In the genomic region with DNA sequence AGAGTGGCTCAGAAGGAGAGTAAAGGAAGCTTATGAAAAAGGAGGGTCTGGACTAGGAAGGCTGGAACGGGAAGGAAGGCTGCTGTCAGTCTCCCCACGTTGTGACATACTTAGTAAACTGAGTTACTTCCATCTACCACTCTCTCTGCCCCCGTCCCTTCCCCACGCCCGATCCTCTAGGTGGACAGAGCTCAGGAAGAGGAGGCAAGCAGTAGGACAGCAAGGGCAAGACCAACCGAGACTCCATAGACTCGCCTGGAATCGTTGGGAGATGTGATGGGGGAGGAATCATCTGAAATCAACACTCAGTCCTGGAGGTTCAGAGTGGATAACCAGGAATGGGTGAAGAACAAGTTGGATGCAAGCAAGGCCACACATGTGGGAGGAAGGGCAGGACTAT, we compare ENCODE assay signal across 27 cellular contexts.
DNase-seq lines count a peak whose midpoint lies in the region; FAIRE-seq and TF ChIP-seq lines count a peak whose summit lies in the region.
"Had no signal": no experiment of that assay in that cellular context is flagged by ENCODE, and none has a peak within 500 bp of the region (broad histone marks: within the 10 kb centered on the region; RNA-seq: fewer than 3 reads in every experiment).

No MANE protein-coding gene starts in this region.

- no peaks in the 10 kb centered on the region for H3K79me2 ChIP-seq in H1 (ENCODE audit: control insufficient read depth in 1 of 2, insufficient read depth in 2 of 2, low read length in 2 of 2)

- TF ChIP-seq POLR2A in H1 (IDR thresholded peaks at IDR 0.05; ENCODE audit: control extremely low read depth in 1 of 2, low read depth in 2 of 2, low read length in 2 of 2) (no peak), sigmoid colon (IDR thresholded peaks at IDR 0.05) (no peak)

- no peak for DNase-seq in H1 (ENCODE audit: low read depth in 1 of 2, low spot score in 2 of 2)
- peak; percentile 67 for DNase-seq in mesenteric fat pad (ENCODE audit: low spot score)
- peak; percentile 30 for DNase-seq in sigmoid colon
- no peak for DNase-seq in NCI-H446 treated with DMSO at 0.1 percent for 48 hours (lab: John Stamatoyannopoulos, UW)
- DNase-seq in NCI-H2171 (lab: John Stamatoyannopoulos, UW): no peak
- no peak for DNase-seq in NCI-H82 (lab: John Stamatoyannopoulos, UW)
- no peak for DNase-seq in GM10248 (ENCODE audit: extremely low spot score)
- DNase-seq: 8988T; ACHN; AML-193; BE2C; CD4-positive, alpha-beta T cell; CD8-positive, alpha-beta memory T cell; DMS 273 treated with DMSO at 0.1 percent for 48 hours; DMS79; EL; GDM1; GOT3; H7; HCEC 1CT had no signal

- H3K4me2 ChIP-seq in H1 (ENCODE audit: insufficient read depth in 1 of 2, low read depth in 2 of 2, low read length in 2 of 2): no peak overlapping the region
- H3K4me2 ChIP-seq: A549; BLaER1 treated with 17β-estradiol and CSF1 and Interleukin-3, amounts not matched to agents 10 nM and 100 nM had no signal

- WGBS in H1 (ENCODE audit: extremely low coverage in 1 of 2, insufficient coverage in 1 of 2, insufficient read length in 1 of 2, insufficient replicate concordance in 2 of 2, low coverage in 1 of 2, low lambda C conversion rate in 2 of 2, missing lambda C conversion rate in 1 of 2), 2 experiments: 94% methylated on average over 8 of the region's 8 CpGs; no CpG with 5 or more reads in 1 of the 2 experiments
- WGBS in sigmoid colon, 2 donors: 80 to 83% methylated on average over 8 of the region's 8 CpGs

- intact Hi-C loops in sigmoid colon (cut with DNase I): no loop called here

- H3K9ac ChIP-seq in H1 (replicated peaks in 1 of 4; ENCODE audit: extremely low read depth in 1 of 4, low read depth in 3 of 4, low read length in 3 of 4): no peak overlapping the region
- H3K9ac ChIP-seq: BLaER1 treated with 17β-estradiol and CSF1 and Interleukin-3, amounts not matched to agents 10 nM and 100 nM had no signal

- H3K23me2 ChIP-seq in H1 (ENCODE audit: low read depth, low read length): no peaks in the 10 kb centered on the region; the same call in 1 of the 2 replicates

- no peak overlapping the region for H4K91ac ChIP-seq in H1 (replicated peaks; ENCODE audit: insufficient read length, low read length)

- no peak overlapping the region for H3K14ac ChIP-seq in H1 (ENCODE audit: insufficient read length)

- no peak overlapping the region for H2BK5ac ChIP-seq in H1 (ENCODE audit: low read depth, low read length)

- TF ChIP-seq EP300 in H1 (IDR thresholded peaks at IDR 0.05; ENCODE audit: borderline replicate concordance in 1 of 2, low read depth in 2 of 2, low read length in 2 of 2) (no peak), sigmoid colon (IDR thresholded peaks at IDR 0.05) (no peak)

- H3K4me3 ChIP-seq in H1 (ENCODE audit: extremely low read depth in 1 of 4, insufficient read depth in 2 of 4, low read depth in 3 of 4, low read length in 4 of 4) (no peak overlapping the region), sigmoid colon (no peak overlapping the region)
- H3K4me3 ChIP-seq: A549; BLaER1 treated with 17β-estradiol and CSF1 and Interleukin-3, amounts not matched to agents 10 nM and 100 nM had no signal

- H3K27me3 ChIP-seq in H1 (replicated peaks in 1 of 4; ENCODE audit: control insufficient read depth in 3 of 4, extremely low read depth in 1 of 4, insufficient read depth in 3 of 4, low read length in 3 of 4) (peaks cover 0 to 3% (median 0%) of the 10 kb centered on the region in 4 experiments; a peak in 1 of 7 replicates), sigmoid colon (peaks cover 0 to 17% (median 0%) of the 10 kb centered on the region in 3 donors)
- H3K27me3 ChIP-seq: BE2C; BLaER1 treated with 17β-estradiol and CSF1 and Interleukin-3, amounts not matched to agents 10 nM and 100 nM had no signal

- no peak overlapping the region for H3K56ac ChIP-seq in H1 (replicated peaks; ENCODE audit: insufficient read length, low read depth, low read length)

- peaks cover 73% of the 10 kb centered on the region for H3K4me1 Mint-ChIP-seq in brain
- H3K4me1 Mint-ChIP-seq: CD14-positive monocyte; CD8-positive, alpha-beta memory T cell had no signal

- H3K4ac ChIP-seq in H1 (replicated peaks; ENCODE audit: insufficient read length, low read depth, low read length): no peak overlapping the region

- TF ChIP-seq CTCF in brain (conservative IDR thresholded peaks at IDR 0.05) (no peak), H1 (IDR thresholded peaks at IDR 0.05; ENCODE audit: control extremely low read depth in 1 of 3, insufficient read depth in 1 of 3, low read depth in 1 of 3, low read length in 3 of 3) (no peak), sigmoid colon (IDR thresholded peaks at IDR 0.05) (no peak), GM10248 (IDR thresholded peaks at IDR 0.05; ENCODE audit: control extremely low read depth, extremely low read depth, low read depth, missing control alignments) (no peak)

- H3K27me3 Mint-ChIP-seq in brain: peaks cover 9% of the 10 kb centered on the region

- no peaks in the 10 kb centered on the region for H4K20me1 ChIP-seq in H1 (replicated peaks in 1 of 2; ENCODE audit: control insufficient read depth in 1 of 2, insufficient read depth in 2 of 2, low read length in 2 of 2)
- H4K20me1 ChIP-seq: BLaER1 treated with 17β-estradiol and CSF1 and Interleukin-3, amounts not matched to agents 10 nM and 100 nM had no signal

- H3K36me3 Mint-ChIP-seq in brain: peaks cover 8% of the 10 kb centered on the region
- H3K36me3 Mint-ChIP-seq: CD14-positive monocyte; CD8-positive, alpha-beta memory T cell had no signal

- no peak for FAIRE-seq in H1 (lab: Jason Lieb, UNC)
- FAIRE-seq: A549, D721Med, GM12891, GM18507 had no signal

- H3K27ac ChIP-seq in H1 (ENCODE audit: low read depth, low read length) (no peak overlapping the region), sigmoid colon (no peak overlapping the region)
- H3K27ac ChIP-seq: A549; BLaER1 treated with 17β-estradiol and CSF1 and Interleukin-3, amounts not matched to agents 10 nM and 100 nM had no signal

- H3K9me3 Mint-ChIP-seq in brain: peaks cover 6 to 20% (median 12%) of the 10 kb centered on the region in 5 experiments

- 0 out of 2 replicates have a peak overlapping the region, but pooled peaks have one; percentile 36 for H2BK20ac ChIP-seq in H1 (ENCODE audit: low read length)

- H2AFZ ChIP-seq in H1 (ENCODE audit: low read length): no peak overlapping the region

- CTCF ChIA-PET in H1 (lab: Charles Lee; ENCODE audit: partially characterized antibody) (interaction anchor here (0.7 to 11.6 kb wide), 9 partner anchors 10 to 316 kb away, joined by 3 to 96 read pairs (median 5); no protein-coding TSS in a partner anchor), GM10248 (lab: Yijun Ruan, JAX) (interaction anchor here (1.0 kb wide), 1 partner anchor 9 kb away, joined by 4 read pairs; no protein-coding TSS in a partner anchor)

- POLR2A ChIA-PET in H1 (lab: Charles Lee; ENCODE audit: partially characterized antibody) (no interaction called here), GM10248 (lab: Yijun Ruan, JAX) (no interaction called here)

- peak overlapping the region; percentile 73 for H2BK15ac ChIP-seq in H1 (ENCODE audit: low read length)

- no peak overlapping the region for H3K18ac ChIP-seq in H1 (ENCODE audit: extremely low read depth, low read length)

- H3K27ac Mint-ChIP-seq in brain: peak overlapping the region in 4 of 5 experiments; percentile 0 to 85 (median 36)
- H3K27ac Mint-ChIP-seq: CD4-positive, alpha-beta T cell; CD8-positive, alpha-beta memory T cell had no signal

- H2BK12ac ChIP-seq in H1 (ENCODE audit: low read depth, low read length): 0 out of 2 replicates have a peak overlapping the region, but pooled peaks have one; percentile 2

- H3K36me3 ChIP-seq in H1 (ENCODE audit: control insufficient read depth in 2 of 4, insufficient read depth in 4 of 4, low read length in 3 of 4): no peaks in the 10 kb centered on the region
- H3K36me3 ChIP-seq in sigmoid colon: no peaks in the 10 kb centered on the region
- H3K36me3 ChIP-seq: BE2C; BLaER1 treated with 17β-estradiol and CSF1 and Interleukin-3, amounts not matched to agents 10 nM and 100 nM had no signal

- no peak for TF ChIP-seq RAD21 in H1 (IDR thresholded peaks at IDR 0.05 in 1 of 2, conservative IDR thresholded peaks at IDR 0.05 in 1 of 2; ENCODE audit: low read depth in 2 of 2, low read length in 2 of 2)

- no peak overlapping the region for H4K8ac ChIP-seq in H1 (ENCODE audit: extremely low read depth, insufficient read depth, low read length)

- H3K9me3 ChIP-seq in H1 (ENCODE audit: insufficient read depth in 2 of 2, low read depth in 1 of 2, low read length in 1 of 2) (no peaks in the 10 kb centered on the region), sigmoid colon (peaks cover 0 to 6% (median 0%) of the 10 kb centered on the region in 4 donors)
- H3K9me3 ChIP-seq: A549, BE2C had no signal

- no peak overlapping the region for H2BK120ac ChIP-seq in H1 (replicated peaks; ENCODE audit: low read depth, low read length)

- H3K4me1 ChIP-seq in H1 (replicated peaks in 1 of 4; ENCODE audit: control insufficient read depth in 3 of 4, insufficient read depth in 4 of 4, low read length in 3 of 4) (peaks cover 0 to 4% (median 1%) of the 10 kb centered on the region in 4 experiments; a peak in 2 of 7 replicates), sigmoid colon (no peaks in the 10 kb centered on the region)
- H3K4me1 ChIP-seq: A549; BE2C; BLaER1 treated with 17β-estradiol and CSF1 and Interleukin-3, amounts not matched to agents 10 nM and 100 nM had no signal

- no peaks in the 10 kb centered on the region for H3K79me1 ChIP-seq in H1 (ENCODE audit: low read depth, low read length)

- H3K23ac ChIP-seq in H1 (ENCODE audit: insufficient read length): no peak overlapping the region

- H4K5ac ChIP-seq in H1 (ENCODE audit: insufficient read length, low read depth, low read length): no peak overlapping the region

- no peak overlapping the region for H3K4me3 Mint-ChIP-seq in brain
- H3K4me3 Mint-ChIP-seq: CD4-positive, alpha-beta T cell; CD8-positive, alpha-beta memory T cell had no signal

- no peak overlapping the region; the same call in 1 of the 2 replicates for H2AK5ac ChIP-seq in H1 (ENCODE audit: low read depth, low read length)

TF ChIP-seq in H1, 55 proteins besides CTCF, POLR2A, EP300 and RAD21 (continues in another document):
- TF ChIP-seq CHD1 (IDR thresholded peaks at IDR 0.05; ENCODE audit: low read depth, low read length): no peak
- no peak for TF ChIP-seq SP4 (IDR thresholded peaks at IDR 0.05; ENCODE audit: low read length)
- no peak for TF ChIP-seq HDAC6 (IDR thresholded peaks at IDR 0.05; ENCODE audit: low read depth, low read length)
- TF ChIP-seq CHD2 (IDR thresholded peaks at IDR 0.05; ENCODE audit: low read length): no peak
- TF ChIP-seq KDM5A (IDR thresholded peaks at IDR 0.05; ENCODE audit: low read length): no peak
- TF ChIP-seq ATF3 (IDR thresholded peaks at IDR 0.05; ENCODE audit: insufficient read depth, low read depth, low read length): no peak
- no peak for TF ChIP-seq RFX5 (IDR thresholded peaks at IDR 0.05; ENCODE audit: borderline replicate concordance, low read depth, low read length)
- no peak for TF ChIP-seq SP1 (IDR thresholded peaks at IDR 0.05; ENCODE audit: low read depth, low read length)
- TF ChIP-seq SP2 (IDR thresholded peaks at IDR 0.05; ENCODE audit: low read length): no peak

Comparison
In these comparisons a context has a peak if more than half of its experiments do, and no peak if none do; other contexts are left out.
1. DNase-seq: peak in mesenteric fat pad (single experiment) and sigmoid colon (single experiment); none in H1 (0 of 2), NCI-H446 treated with DMSO at 0.1 percent for 48 hours (single experiment), NCI-H2171 (single experiment), NCI-H82 (single experiment) and GM10248 (single experiment).